ENCODE assay signal across 7 cellular contexts in genomic region chr5:113073629-113074034, GRCh38.
DNase-seq lines count a peak whose midpoint lies in the region; ATAC-seq, FAIRE-seq and TF ChIP-seq lines count a peak whose summit lies in the region.
"Not testable (repeated sequence)": the region's sequence is repeated elsewhere in the genome, so short reads cannot be mapped to it uniquely, and the experiment has no call there.

No MANE protein-coding gene starts in this region.

- peak overlapping the region; percentile 44 for H3K4me2 ChIP-seq in HepG2 (ENCODE audit: low read depth, low read length)

- BruUV-seq in HepG2 (replicated peaks; lab: Mats Ljungman, UMichigan), result not testable (repeated sequence)

- not testable (repeated sequence) for ATAC-seq in activated CD4-positive, alpha-beta T cell treated with anti-CD3 and anti-CD28 coated beads for 36 hours
- ATAC-seq in HepG2, result peak; percentile 88

- H3K36me3 ChIP-seq in HepG2 (replicated peaks in 1 of 2; ENCODE audit: control insufficient read depth in 1 of 2, insufficient read depth in 2 of 2, low read length in 2 of 2), result not testable (repeated sequence)

- TF ChIP-seq RAD21 in HepG2 (CRISPR knock-in tag; IDR thresholded peaks at IDR 0.05), result 0 out of 2 replicates have a peak, but pooled peaks have one; percentile 17

- TF ChIP-seq EP300 in HepG2 (IDR thresholded peaks at IDR 0.05; ENCODE audit: low read depth in 2 of 2, low read length in 2 of 2); HepG2 (CRISPR knock-in tag; IDR thresholded peaks at IDR 0.05; ENCODE audit: borderline replicate concordance): not testable (repeated sequence)

- H3K9ac ChIP-seq in HepG2 (ENCODE audit: insufficient read depth, low read depth, low read length), result not testable (repeated sequence)

- not testable (repeated sequence) for H2AFZ ChIP-seq in HepG2 (ENCODE audit: low read length)

- TF ChIP-seq CTCF in HepG2 (CRISPR knock-in tag; IDR thresholded peaks at IDR 0.05), result peak; percentile 70

- not testable (repeated sequence) for H4K20me1 ChIP-seq in HepG2 (ENCODE audit: insufficient read depth, low read length)

- peaks cover 20% of the 10 kb centered on the region for H3K4me1 Mint-ChIP-seq in activated CD4-positive, alpha-beta T cell treated with anti-CD3 and anti-CD28 coated beads for 36 hours
- H3K4me1 Mint-ChIP-seq in activated naive CD8-positive, alpha-beta T cell (ENCODE audit: low read depth), result peaks cover 39% of the 10 kb centered on the region

- POLR2A ChIA-PET in activated CD4-positive, alpha-beta T cell treated with anti-CD3 and anti-CD28 coated beads for 36 hours (lab: Charles Lee), result not testable (repeated sequence)
- POLR2A ChIA-PET in HepG2 (lab: Yijun Ruan, JAX), result interaction anchor here (0.8 kb wide), 1 partner anchor 17 kb away, joined by 3 read pairs; no protein-coding TSS in a partner anchor

- H3K27ac Mint-ChIP-seq in activated CD4-positive, alpha-beta T cell treated with anti-CD3 and anti-CD28 coated beads for 36 hours, result not testable (repeated sequence)
- peak overlapping the region; percentile 36 for H3K27ac Mint-ChIP-seq in activated naive CD8-positive, alpha-beta T cell

- peak; percentile 56 for FAIRE-seq in HepG2 (lab: Jason Lieb, UNC)

- not testable (repeated sequence) for H3K9me3 ChIP-seq in HepG2 (ENCODE audit: low read length)

- intact Hi-C loops in activated CD4-positive, alpha-beta T cell treated with anti-CD3 and anti-CD28 coated beads for 36 hours (cut with DNase I, micrococcal nuclease); HepG2 (cut with micrococcal nuclease; ENCODE audit: unreplicated experiment): not testable (repeated sequence)

- not testable (repeated sequence) for H3K79me2 ChIP-seq in HepG2 (ENCODE audit: insufficient read depth, low read length)

- in situ Hi-C loops in HepG2 (cut with HindIII; ENCODE audit: extremely low pct_ligation_motif_present, low pct_unique_long_range_greater_than_20kb), result not testable (repeated sequence)

- not testable (repeated sequence) for H3K27me3 ChIP-seq in HepG2 (ENCODE audit: control insufficient read depth in 1 of 2, insufficient read depth in 2 of 2, low read length in 2 of 2)

- not testable (repeated sequence) for H3K4me3 Mint-ChIP-seq in activated CD4-positive, alpha-beta T cell treated with anti-CD3 and anti-CD28 coated beads for 36 hours
- peak overlapping the region; percentile 54 for H3K4me3 Mint-ChIP-seq in activated naive CD8-positive, alpha-beta T cell

- not testable (repeated sequence) for H3K27me3 Mint-ChIP-seq in activated CD4-positive, alpha-beta T cell treated with anti-CD3 and anti-CD28 coated beads for 36 hours; activated naive CD8-positive, alpha-beta T cell

- DNase-seq in NCI-H524 (lab: John Stamatoyannopoulos, UW), result peak; percentile 18 to 80
- DNase-seq in activated CD4-positive, alpha-beta T cell treated with anti-CD3 and anti-CD28 coated beads for 36 hours, result peak; percentile 29
- peak; percentile 10 to 16 for DNase-seq in activated CD8-positive, alpha-beta memory T cell treated with anti-CD3 and anti-CD28 coated beads for 1 hour (ENCODE audit: extremely low read depth in 1 of 2, low read depth in 1 of 2)
- peak; percentile 41 to 48 for DNase-seq in activated T-cell treated with anti-CD3 and anti-CD28 coated beads, Interleukin-2, amount 50 U/mL, for 48 hours
- peak; percentile 64 for DNase-seq in HepG2 (ENCODE audit: low spot score)
- peak; percentile 13 for DNase-seq in stimulated activated CD8-positive, alpha-beta memory T cell treated with anti-CD3 and anti-CD28 coated beads, Interleukin-12 subunit alpha, Interleukin-12 subunit beta, amount 100 ng/mL, for 1 hour (ENCODE audit: low read depth)

- H3K4me3 ChIP-seq in HepG2 (replicated peaks in 1 of 3; ENCODE audit: insufficient read depth in 1 of 3, low read depth in 2 of 3, low read length in 3 of 3), result not testable (repeated sequence)

- not testable (repeated sequence) for H3K27ac ChIP-seq in HepG2 (ENCODE audit: extremely low read length, insufficient read depth, low read length)

- CTCF ChIA-PET in activated CD4-positive, alpha-beta T cell treated with anti-CD3 and anti-CD28 coated beads for 36 hours (lab: Charles Lee), result interaction anchor here (1.0 to 2.9 kb wide), 2 partner anchors 10 to 78 kb away, joined by 3 to 15 read pairs; no protein-coding TSS in a partner anchor
- CTCF ChIA-PET in HepG2 (lab: Yijun Ruan, JAX; ENCODE audit: low intra/inter-chr PET ratio, low total read pairs), result not testable (repeated sequence)

- WGBS in HepG2 (ENCODE audit: low lambda C conversion rate), result 12% methylated on average over 9 of the region's 11 CpGs

- not testable (repeated sequence) for H3K9me3 Mint-ChIP-seq in activated CD4-positive, alpha-beta T cell treated with anti-CD3 and anti-CD28 coated beads for 36 hours (ENCODE audit: low read depth); activated naive CD8-positive, alpha-beta T cell (ENCODE audit: low read depth)

- peaks cover 14% of the 10 kb centered on the region for H3K4me1 ChIP-seq in HepG2 (ENCODE audit: insufficient read depth, low read length)

- not testable (repeated sequence) for TF ChIP-seq POLR2A in HepG2 (IDR thresholded peaks at IDR 0.05; ENCODE audit: insufficient read depth in 1 of 2, low read depth in 2 of 2, low read length in 2 of 2)

- H3K36me3 Mint-ChIP-seq in activated CD4-positive, alpha-beta T cell treated with anti-CD3 and anti-CD28 coated beads for 36 hours (ENCODE audit: low read depth); activated naive CD8-positive, alpha-beta T cell: not testable (repeated sequence)

TF ChIP-seq in HepG2, 621 proteins besides CTCF, POLR2A, EP300 and RAD21 (continues in another document):
- TF ChIP-seq RXRB (CRISPR knock-in tag; IDR thresholded peaks at IDR 0.05; ENCODE audit: borderline replicate concordance) (peak; percentile 40; the same call in 1 of the 2 replicates), KDM6A (CRISPR knock-in tag; IDR thresholded peaks at IDR 0.05; ENCODE audit: low read depth) (0 out of 2 replicates have a peak, but pooled peaks have one; percentile 22), GFI1 (CRISPR knock-in tag; IDR thresholded peaks at IDR 0.05; ENCODE audit: borderline replicate concordance) (peak; percentile 31; the same call in 1 of the 2 replicates), NR2F6 (CRISPR knock-in tag; IDR thresholded peaks at IDR 0.05) (peak; percentile 27; the same call in 1 of the 2 replicates), NR2C2 (CRISPR knock-in tag; IDR thresholded peaks at IDR 0.05; ENCODE audit: borderline replicate concordance) (peak; percentile 15; the same call in 1 of the 2 replicates), STAG1 (CRISPR knock-in tag; IDR thresholded peaks at IDR 0.05) (peak; percentile 59), SP5 (CRISPR knock-in tag; IDR thresholded peaks at IDR 0.05; ENCODE audit: borderline replicate concordance, low read depth) (peak; percentile 89), FOXA3 (CRISPR knock-in tag; IDR thresholded peaks at IDR 0.05) (peak; percentile 70; the same call in 1 of the 2 replicates), PATZ1 (CRISPR knock-in tag; IDR thresholded peaks at IDR 0.05) (peak; percentile 46; the same call in 1 of the 2 replicates), ZBTB7B (CRISPR knock-in tag; IDR thresholded peaks at IDR 0.05) (peak; percentile 88), ZNF292 (CRISPR knock-in tag; IDR thresholded peaks at IDR 0.05; ENCODE audit: borderline replicate concordance, low read depth) (peak; percentile 55; the same call in 1 of the 2 replicates)
- TF ChIP-seq NR2F6 (IDR thresholded peaks at IDR 0.05), result not testable (repeated sequence)

Comparison
In these comparisons a context has a peak if more than half of its experiments do, and no peak if none do; other contexts are left out.
1. DNase-seq: peak in every context shown above with its lines; median percentile 64 in HepG2; 49 in NCI-H524; 44 in activated T-cell treated with anti-CD3 and anti-CD28 coated beads, Interleukin-2, amount 50 U/mL, for 48 hours; 29 in activated CD4-positive, alpha-beta T cell treated with anti-CD3 and anti-CD28 coated beads for 36 hours; 13 in activated CD8-positive, alpha-beta memory T cell treated with anti-CD3 and anti-CD28 coated beads for 1 hour; 13 in stimulated activated CD8-positive, alpha-beta memory T cell treated with anti-CD3 and anti-CD28 coated beads, Interleukin-12 subunit alpha, Interleukin-12 subunit beta, amount 100 ng/mL, for 1 hour.